16 cellular contexts compared by ENCODE assay signal in genomic region chr9:37967272-37967581, GRCh38.
A peak's percentile ranks its signal among the peaks of the same experiment; 100 is the strongest.
DNase-seq lines count a peak whose midpoint lies in the region; ATAC-seq, FAIRE-seq and TF ChIP-seq lines count a peak whose summit lies in the region.
"Had no signal": no experiment of that assay in that cellular context is flagged by ENCODE, and none has a peak within 500 bp of the region (broad histone marks: within the 10 kb centered on the region; RNA-seq: fewer than 3 reads in every experiment).

No MANE protein-coding gene starts in this region.

- no peak overlapping the region for H3K4me3 Mint-ChIP-seq in activated CD4-positive, alpha-beta memory T cell treated with anti-CD3 and anti-CD28 coated beads for 36 hours
- H3K4me3 Mint-ChIP-seq: activated T-helper 1 cell treated with anti-CD3 and anti-CD28 coated beads, Interleukin-12 subunit alpha, Interleukin-12 subunit beta, Interleukin-2, Interleukin-4 antibody, amounts not matched to agents 30 ng/mL and 10 ng/mL and 1 ng/mL, durations not matched to agents 14 hours and 24 hours and 36 hours; central memory CD8-positive, alpha-beta T cell; T-helper 2 cell treated with Interferon-gamma antibody and Interleukin-4, amounts not matched to agents 5 μg/mL and 100 μg/mL, for 36 hours had no signal

- TF ChIP-seq EP300 in HepG2 (IDR thresholded peaks at IDR 0.05; ENCODE audit: low read depth in 2 of 2, low read length in 2 of 2) (no peak), HepG2 (CRISPR knock-in tag; IDR thresholded peaks at IDR 0.05; ENCODE audit: borderline replicate concordance) (no peak)

- H2BK20ac ChIP-seq in IMR-90 (ENCODE audit: low read depth, low read length), result no peak overlapping the region

- H3K4ac ChIP-seq in IMR-90 (ENCODE audit: low read depth, low read length), result peak overlapping the region; percentile 44; the same call in 1 of the 2 replicates

- H3K9me3 ChIP-seq in IMR-90 (ENCODE audit: control insufficient read depth, insufficient read depth, low read length), result no peaks in the 10 kb centered on the region
- no peaks in the 10 kb centered on the region for H3K9me3 ChIP-seq in mammary epithelial cell (replicated peaks; ENCODE audit: insufficient read depth, low read length)
- H3K9me3 ChIP-seq in HepG2 (ENCODE audit: low read length), result no peaks in the 10 kb centered on the region
- no peaks in the 10 kb centered on the region for H3K9me3 ChIP-seq in small intestine (ENCODE audit: control insufficient read depth, low read depth)
- H3K9me3 ChIP-seq: SJSA1 had no signal

- peak overlapping the region; percentile 22; the same call in 1 of the 2 replicates for H3K18ac ChIP-seq in IMR-90 (ENCODE audit: low read depth, low read length)

- H4K20me1 ChIP-seq in IMR-90 (ENCODE audit: insufficient read depth, low read length) (peaks cover 26% of the 10 kb centered on the region), mammary epithelial cell (ENCODE audit: insufficient read depth, low read length) (no peaks in the 10 kb centered on the region), HepG2 (ENCODE audit: insufficient read depth, low read length) (peaks cover 74% of the 10 kb centered on the region)

- H2BK5ac ChIP-seq in IMR-90 (ENCODE audit: low read depth, low read length, poor library complexity, severe bottlenecking), result peak overlapping the region; percentile 52

- no peaks in the 10 kb centered on the region for H3K36me3 Mint-ChIP-seq in activated CD4-positive, alpha-beta memory T cell treated with anti-CD3 and anti-CD28 coated beads for 36 hours

- no TSS peak for BruUV-seq in IMR-90 (replicated peaks; lab: Mats Ljungman, UMichigan)
- no TSS peak for BruUV-seq in mammary epithelial cell (replicated peaks; lab: Mats Ljungman, UMichigan)
- no TSS peak for BruUV-seq in HepG2 (replicated peaks; lab: Mats Ljungman, UMichigan)

- H3K79me1 ChIP-seq in IMR-90 (ENCODE audit: low read depth in 1 of 2, low read length in 2 of 2), result peaks cover 59 to 98% of the 10 kb centered on the region in 2 experiments

- H2AFZ ChIP-seq in IMR-90 (replicated peaks; ENCODE audit: low read length, poor library complexity), result no peak overlapping the region
- H2AFZ ChIP-seq in mammary epithelial cell (ENCODE audit: low read depth, low read length), result no peak overlapping the region
- no peak overlapping the region for H2AFZ ChIP-seq in HepG2 (ENCODE audit: low read length)

- TF ChIP-seq POLR2A in IMR-90 (IDR thresholded peaks at IDR 0.05; ENCODE audit: low read depth, low read length) (no peak), HepG2 (IDR thresholded peaks at IDR 0.05; ENCODE audit: insufficient read depth in 1 of 2, low read depth in 2 of 2, low read length in 2 of 2) (no peak)

- TF ChIP-seq CTCF in IMR-90 (conservative IDR thresholded peaks at IDR 0.05; ENCODE audit: low read depth, low read length), result no peak
- TF ChIP-seq CTCF in mammary epithelial cell (conservative IDR thresholded peaks at IDR 0.05 in 1 of 2, IDR thresholded peaks at IDR 0.05 in 1 of 2; ENCODE audit: extremely low read depth in 1 of 2, insufficient read depth in 1 of 2, low read depth in 1 of 2, low read length in 2 of 2), result no peak
- no peak for TF ChIP-seq CTCF in HepG2 (CRISPR knock-in tag; IDR thresholded peaks at IDR 0.05)

- no peak overlapping the region for H3K27ac Mint-ChIP-seq in activated CD4-positive, alpha-beta memory T cell treated with anti-CD3 and anti-CD28 coated beads for 36 hours
- H3K27ac Mint-ChIP-seq: activated T-helper 1 cell treated with anti-CD3 and anti-CD28 coated beads, Interleukin-12 subunit alpha, Interleukin-12 subunit beta, Interleukin-2, Interleukin-4 antibody, amounts not matched to agents 30 ng/mL and 10 ng/mL and 1 ng/mL, durations not matched to agents 14 hours and 24 hours and 36 hours; T-helper 2 cell treated with Interferon-gamma antibody and Interleukin-4, amounts not matched to agents 5 μg/mL and 100 μg/mL, for 36 hours had no signal

- H3K4me3 ChIP-seq in IMR-90 (ENCODE audit: insufficient read depth, low read depth, low read length) (no peak overlapping the region), mammary epithelial cell (replicated peaks in 1 of 3; ENCODE audit: insufficient read depth in 1 of 3, low read depth in 2 of 3, low read length in 3 of 3) (no peak overlapping the region), HepG2 (replicated peaks in 1 of 3; ENCODE audit: insufficient read depth in 1 of 3, low read depth in 2 of 3, low read length in 3 of 3) (no peak overlapping the region), small intestine (ENCODE audit: low read depth in 1 of 2, low read length in 2 of 2) (no peak overlapping the region)
- H3K4me3 ChIP-seq: SJSA1 had no signal

- H4K91ac ChIP-seq in IMR-90 (ENCODE audit: insufficient read depth, low read depth, low read length), result peak overlapping the region; percentile 51; the same call in 1 of the 2 replicates

- H3K9ac ChIP-seq in IMR-90 (ENCODE audit: low read depth, low read length) (no peak overlapping the region), mammary epithelial cell (ENCODE audit: insufficient read depth, low read length) (no peak overlapping the region), HepG2 (ENCODE audit: insufficient read depth, low read depth, low read length) (no peak overlapping the region; the same call in 1 of the 2 replicates)

- peaks cover 45% of the 10 kb centered on the region for H3K79me2 ChIP-seq in mammary epithelial cell (ENCODE audit: insufficient read depth, low read length)
- H3K79me2 ChIP-seq in HepG2 (ENCODE audit: insufficient read depth, low read length), result peaks cover 21% of the 10 kb centered on the region

- H3K14ac ChIP-seq in IMR-90 (replicated peaks; ENCODE audit: low read depth, low read length), result 0 out of 2 replicates have a peak overlapping the region, but pooled peaks have one; percentile 32

- WGBS in IMR-90 (ENCODE audit: extremely low coverage in 2 of 2, insufficient read length in 1 of 2), 2 experiments, result no CpG with 5 or more reads among the region's 4 CpGs
- WGBS in mammary epithelial cell (ENCODE audit: low coverage, missing lambda C conversion rate), result 22% methylated on average over 4 of the region's 4 CpGs
- 97% methylated on average over 4 of the region's 4 CpGs for WGBS in HepG2 (ENCODE audit: low lambda C conversion rate)
- WGBS in small intestine, 3 donors, result 35 to 67% (median 46%) methylated on average over 4 of the region's 4 CpGs

- CTCF ChIA-PET in IMR-90 (lab: Yijun Ruan, JAX), result interaction anchor here (1.4 to 1.5 kb wide), 2 partner anchors 18 to 53 kb away, joined by 3 to 4 read pairs; no protein-coding TSS in a partner anchor
- CTCF ChIA-PET in mammary epithelial cell (lab: Charles Lee; ENCODE audit: low non-redundant PET), result interaction anchor here (0.7 kb wide), 1 partner anchor 81 kb away, joined by 3 read pairs; no protein-coding TSS in a partner anchor
- CTCF ChIA-PET in HepG2 (lab: Yijun Ruan, JAX; ENCODE audit: low intra/inter-chr PET ratio, low total read pairs), result no interaction called here
- CTCF ChIA-PET in activated CD4-positive, alpha-beta memory T cell treated with anti-CD3 and anti-CD28 coated beads for 36 hours (lab: Charles Lee), result interaction anchor here (0.9 to 1.5 kb wide), 2 partner anchors 54 to 121 kb away, joined by 3 read pairs; no protein-coding TSS in a partner anchor

- no peak overlapping the region for H3K4me2 ChIP-seq in IMR-90 (ENCODE audit: low read depth, low read length)
- no peak overlapping the region for H3K4me2 ChIP-seq in mammary epithelial cell (ENCODE audit: insufficient read depth, low read depth, low read length)
- H3K4me2 ChIP-seq in HepG2 (ENCODE audit: low read depth, low read length), result 0 out of 2 replicates have a peak overlapping the region, but pooled peaks have one; percentile 29

- intact Hi-C loops in IMR-90 (cut with micrococcal nuclease) (loop anchor here (5.0 kb wide), 1 partner anchor 40 kb away; no protein-coding TSS in a partner anchor), mammary epithelial cell (cut with micrococcal nuclease) (loop anchor here (2.0 to 5.0 kb wide), 3 partner anchors 50 to 102 kb away; partner anchors contain the start of gene SHB), HepG2 (cut with micrococcal nuclease; ENCODE audit: unreplicated experiment) (loop anchor here (5.0 kb wide), 3 partner anchors 40 to 80 kb away; no protein-coding TSS in a partner anchor)
- intact Hi-C loops in activated CD4-positive, alpha-beta memory T cell treated with anti-CD3 and anti-CD28 coated beads for 36 hours (cut with micrococcal nuclease), result no loop called here

- ATAC-seq in IMR-90 (ENCODE audit: low read depth) (no peak), HepG2 (no peak)

- H2AK5ac ChIP-seq in IMR-90 (ENCODE audit: low read depth, low read length), result peak overlapping the region; percentile 83; the same call in 1 of the 2 replicates

- dilution Hi-C loops in IMR-90 (cut with HindIII; ENCODE audit: low sequenced_read_pairs, unreplicated experiment) (no loop called here), mammary epithelial cell (cut with HindIII; ENCODE audit: low sequenced_read_pairs) (no loop called here)

- H3K9me1 ChIP-seq in IMR-90 (ENCODE audit: insufficient read depth, low read length), result peaks cover 62% of the 10 kb centered on the region

- DNase-seq in IMR-90, result no peak
- peak; percentile 75 for DNase-seq in mammary epithelial cell
- no peak for DNase-seq in HepG2 (ENCODE audit: low spot score)
- no peak for DNase-seq in small intestine
- no peak for DNase-seq in activated CD4-positive, alpha-beta memory T cell treated with anti-CD3 and anti-CD28 coated beads for 36 hours
- DNase-seq in Ammon's horn (ENCODE audit: low spot score), result no peak
- DNase-seq in NOMO-1 treated with dmso at 0.1 percent for 144 hours (lab: John Stamatoyannopoulos, UW; ENCODE audit: unreplicated experiment), result no peak
- no peak for DNase-seq in activated CD4-positive, alpha-beta T cell treated with anti-CD3 and anti-CD28 coated beads for 1 hour
- DNase-seq: activated CD4-positive, CD25-positive, alpha-beta regulatory T cell; H7; MV-4-11; NCI-H526 had no signal

- no peak overlapping the region for H2AK9ac ChIP-seq in IMR-90 (replicated peaks; ENCODE audit: low read depth, low read length, poor library complexity)

- H3K4me1 Mint-ChIP-seq in activated CD4-positive, alpha-beta memory T cell treated with anti-CD3 and anti-CD28 coated beads for 36 hours (ENCODE audit: low read depth), result peaks cover 12% of the 10 kb centered on the region
- H3K4me1 Mint-ChIP-seq: central memory CD8-positive, alpha-beta T cell had no signal

- H3K27me3 Mint-ChIP-seq in activated CD4-positive, alpha-beta memory T cell treated with anti-CD3 and anti-CD28 coated beads for 36 hours, result no peaks in the 10 kb centered on the region
- H3K27me3 Mint-ChIP-seq: central memory CD8-positive, alpha-beta T cell had no signal

- FAIRE-seq in HepG2 (lab: Jason Lieb, UNC) (no peak), small intestine (lab: Jason Lieb, UNC) (no peak)

- TF ChIP-seq RAD21 in IMR-90 (IDR thresholded peaks at IDR 0.05; ENCODE audit: low read length) (no peak), HepG2 (CRISPR knock-in tag; IDR thresholded peaks at IDR 0.05) (no peak)

- H3K27me3 ChIP-seq in IMR-90 (ENCODE audit: control insufficient read depth, insufficient read depth, low read length) (no peaks in the 10 kb centered on the region), mammary epithelial cell (ENCODE audit: insufficient read depth, low read length) (no peaks in the 10 kb centered on the region), HepG2 (ENCODE audit: control insufficient read depth in 1 of 2, insufficient read depth in 2 of 2, low read length in 2 of 2) (no peaks in the 10 kb centered on the region), small intestine (ENCODE audit: control insufficient read depth in 2 of 2, insufficient read depth in 2 of 2, low read length in 2 of 2) (no peaks in the 10 kb centered on the region)
- H3K27me3 ChIP-seq: SJSA1 had no signal

- no peaks in the 10 kb centered on the region for H3K9me3 Mint-ChIP-seq in activated CD4-positive, alpha-beta memory T cell treated with anti-CD3 and anti-CD28 coated beads for 36 hours
- H3K9me3 Mint-ChIP-seq: activated T-helper 1 cell treated with anti-CD3 and anti-CD28 coated beads, Interleukin-12 subunit alpha, Interleukin-12 subunit beta, Interleukin-2, Interleukin-4 antibody, amounts not matched to agents 30 ng/mL and 10 ng/mL and 1 ng/mL, durations not matched to agents 14 hours and 24 hours and 36 hours; central memory CD8-positive, alpha-beta T cell; T-helper 2 cell treated with Interferon-gamma antibody and Interleukin-4, amounts not matched to agents 5 μg/mL and 100 μg/mL, for 36 hours had no signal

- H3K56ac ChIP-seq in IMR-90 (ENCODE audit: extremely low read depth, insufficient read depth, low read length), result no peak overlapping the region

- no peak overlapping the region for H3K23ac ChIP-seq in IMR-90 (ENCODE audit: low read depth, low read length)

- H3K36me3 ChIP-seq in IMR-90 (ENCODE audit: control insufficient read depth, insufficient read depth, low read length) (peaks cover 38% of the 10 kb centered on the region), mammary epithelial cell (ENCODE audit: insufficient read depth, low read length) (peaks cover 3% of the 10 kb centered on the region), HepG2 (replicated peaks in 1 of 2; ENCODE audit: control insufficient read depth in 1 of 2, insufficient read depth in 2 of 2, low read length in 2 of 2) (peaks cover 16 to 59% of the 10 kb centered on the region in 2 experiments), small intestine (ENCODE audit: control insufficient read depth in 2 of 2, insufficient read depth in 2 of 2, low read length in 2 of 2) (no peaks in the 10 kb centered on the region)

- POLR2A ChIA-PET in IMR-90 (lab: Charles Lee; ENCODE audit: unreplicated experiment) (no interaction called here), HepG2 (lab: Yijun Ruan, JAX) (interaction anchor here (0.9 to 2.3 kb wide), 5 partner anchors 41 to 80 kb away, joined by 3 to 11 read pairs (median 7); no protein-coding TSS in a partner anchor)
- POLR2A ChIA-PET in activated CD4-positive, alpha-beta memory T cell treated with anti-CD3 and anti-CD28 coated beads for 36 hours (lab: Charles Lee), result no interaction called here

- H3K4me1 ChIP-seq in IMR-90 (ENCODE audit: control insufficient read depth, insufficient read depth, low read length) (peaks cover 56% of the 10 kb centered on the region), mammary epithelial cell (ENCODE audit: insufficient read depth, low read length) (peaks cover 88% of the 10 kb centered on the region), HepG2 (ENCODE audit: insufficient read depth, low read length) (peaks cover 99% of the 10 kb centered on the region), small intestine (ENCODE audit: control insufficient read depth in 2 of 2, insufficient read depth in 1 of 2, low read depth in 1 of 2, low read length in 1 of 2) (peaks cover 8 to 24% of the 10 kb centered on the region in 2 donors)

- in situ Hi-C loops in IMR-90 (cut with MboI; ENCODE audit: low sequenced_read_pairs) (no loop called here), mammary epithelial cell (cut with MboI; ENCODE audit: low sequenced_read_pairs in 2 of 2) (no loop called here), HepG2 (cut with HindIII; ENCODE audit: extremely low pct_ligation_motif_present, low pct_unique_long_range_greater_than_20kb) (no loop called here)

- H3K27ac ChIP-seq in IMR-90 (ENCODE audit: insufficient read depth, low read length) (no peak overlapping the region), mammary epithelial cell (ENCODE audit: insufficient read depth, low read depth, low read length) (no peak overlapping the region), HepG2 (ENCODE audit: extremely low read length, insufficient read depth, low read length) (peak overlapping the region; percentile 26), small intestine (ENCODE audit: low read depth in 1 of 2, low read length in 1 of 2) (peak overlapping the region; percentile 27 to 79)
- H3K27ac ChIP-seq: SJSA1 had no signal

- peak overlapping the region; percentile 41 to 54; a peak in 2 of 4 replicates for H4K8ac ChIP-seq in IMR-90 (ENCODE audit: low read depth in 2 of 2, low read length in 2 of 2)

- peak overlapping the region; percentile 33; the same call in 1 of the 3 replicates for H2BK15ac ChIP-seq in IMR-90 (ENCODE audit: low read depth, low read length)

- H4K5ac ChIP-seq in IMR-90 (ENCODE audit: low read depth, low read length), result peak overlapping the region; percentile 13; the same call in 1 of the 2 replicates

- H2BK120ac ChIP-seq in IMR-90 (ENCODE audit: low read depth, low read length), result no peak overlapping the region

Comparison
In these comparisons a context has a peak if more than half of its experiments do, and no peak if none do; other contexts are left out.
1. H3K27ac ChIP-seq: peak in HepG2 (single experiment) and small intestine (2 of 2); none in IMR-90 (single experiment) and mammary epithelial cell (single experiment).